ENCODE assay signal across 23 cellular contexts in the genomic region with DNA sequence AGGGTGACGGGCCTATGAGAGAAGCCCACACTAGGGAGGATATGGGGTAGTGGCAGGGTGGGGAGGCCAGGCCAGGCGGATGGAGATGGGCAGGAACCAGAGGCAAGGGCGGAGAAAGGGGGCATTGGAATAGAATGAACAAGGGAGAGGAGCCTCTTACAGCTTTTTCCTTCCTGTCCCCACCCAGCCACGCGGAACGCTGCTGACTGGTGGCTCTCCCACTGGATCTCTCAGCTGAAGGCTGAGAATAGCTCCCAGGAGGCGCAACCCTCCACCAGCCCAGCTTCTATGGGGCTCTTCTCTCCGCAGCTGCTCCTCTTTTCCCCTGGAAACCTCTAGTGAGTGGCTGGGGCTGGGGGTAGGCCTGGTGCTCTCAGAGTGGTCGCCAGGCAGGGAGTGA. TPM values are rescaled to one million over a fixed set of nuclear protein-coding genes. Genes with fewer than 3 reads are reported as not detected.
"Had no signal": no experiment of that assay in that cellular context is flagged by ENCODE, and none has a peak within 500 bp of the region (broad histone marks: within the 10 kb centered on the region; RNA-seq: fewer than 3 reads in every experiment).

No MANE protein-coding gene starts in this region.

- H3K4me3 ChIP-seq: adrenal gland, MG63, Peyer's patch, SJSA1 had no signal

- H3K27ac ChIP-seq: adrenal gland, Peyer's patch, SJSA1, VCaP had no signal

- H3K27me3 ChIP-seq: adrenal gland, MG63, Peyer's patch, SJSA1 had no signal

- DNase-seq: activated CD4-positive, alpha-beta memory T cell treated with anti-CD3 and anti-CD28 coated beads, Interleukin-2, amount 10 ng/mL, durations not matched to agents 7 days and 5 days; activated CD4-positive, alpha-beta T cell treated with anti-CD3 and anti-CD28 coated beads, Interleukin-2, amount 10 ng/mL, durations not matched to agents 7 days and 5 days; activated CD4-positive, CD25-positive, alpha-beta regulatory T cell; activated gamma-delta T cell; activated naive CD4-positive, alpha-beta T cell treated with anti-CD3 and anti-CD28 coated beads for 36 hours; activated naive CD8-positive, alpha-beta T cell treated with anti-CD3 and anti-CD28 coated beads, Interleukin-2, amount 10 ng/mL, durations not matched to agents 7 days and 5 days; activated T-cell treated with anti-CD3 and anti-CD28 coated beads for 4 hours; activated T-cell treated with anti-CD3 and anti-CD28 coated beads, Interleukin-2, amount 50 U/mL, for 48 hours; MG63; NCI-H1105; NCI-H1436; NCI-H1694 treated with DMSO at 0.1 percent for 48 hours; NCI-H2029 treated with DMSO at 0.1 percent for 48 hours; NCI-H345; NCI-H510A; Peyer's patch; SHP77; T-helper 17 cell; T1000 had no signal

- H3K4me3 Mint-ChIP-seq: activated CD4-positive, alpha-beta memory T cell treated with anti-CD3 and anti-CD28 coated beads, Interleukin-2, amount 10 ng/mL, durations not matched to agents 7 days and 5 days; activated CD4-positive, alpha-beta T cell treated with anti-CD3 and anti-CD28 coated beads, Interleukin-2, amount 10 ng/mL, durations not matched to agents 7 days and 5 days; activated naive CD4-positive, alpha-beta T cell treated with anti-CD3 and anti-CD28 coated beads for 36 hours; activated naive CD8-positive, alpha-beta T cell treated with anti-CD3 and anti-CD28 coated beads, Interleukin-2, amount 10 ng/mL, durations not matched to agents 7 days and 5 days; activated T-helper 17 cell treated with anti-CD3 and anti-CD28 coated beads, Interleukin-2, amount 50 U/mL, for 72 hours; T-helper 17 cell had no signal

- H3K4me1 Mint-ChIP-seq: activated CD4-positive, alpha-beta memory T cell treated with anti-CD3 and anti-CD28 coated beads, Interleukin-2, amount 10 ng/mL, durations not matched to agents 7 days and 5 days; activated CD4-positive, alpha-beta T cell treated with anti-CD3 and anti-CD28 coated beads, Interleukin-2, amount 10 ng/mL, durations not matched to agents 7 days and 5 days; activated naive CD8-positive, alpha-beta T cell treated with anti-CD3 and anti-CD28 coated beads, Interleukin-2, amount 10 ng/mL, durations not matched to agents 7 days and 5 days; activated T-helper 17 cell treated with anti-CD3 and anti-CD28 coated beads, Interleukin-2, amount 50 U/mL, for 72 hours had no signal

- H3K27me3 Mint-ChIP-seq: activated CD4-positive, alpha-beta memory T cell treated with anti-CD3 and anti-CD28 coated beads, Interleukin-2, amount 10 ng/mL, durations not matched to agents 7 days and 5 days; activated CD4-positive, alpha-beta T cell treated with anti-CD3 and anti-CD28 coated beads, Interleukin-2, amount 10 ng/mL, durations not matched to agents 7 days and 5 days; activated naive CD8-positive, alpha-beta T cell treated with anti-CD3 and anti-CD28 coated beads, Interleukin-2, amount 10 ng/mL, durations not matched to agents 7 days and 5 days; activated T-helper 17 cell treated with anti-CD3 and anti-CD28 coated beads, Interleukin-2, amount 50 U/mL, for 72 hours; T-helper 17 cell had no signal

- H3K27ac Mint-ChIP-seq: activated CD4-positive, alpha-beta memory T cell treated with anti-CD3 and anti-CD28 coated beads, Interleukin-2, amount 10 ng/mL, durations not matched to agents 7 days and 5 days; activated CD4-positive, alpha-beta T cell treated with anti-CD3 and anti-CD28 coated beads, Interleukin-2, amount 10 ng/mL, durations not matched to agents 7 days and 5 days; activated naive CD4-positive, alpha-beta T cell treated with anti-CD3 and anti-CD28 coated beads for 36 hours; activated T-helper 17 cell treated with anti-CD3 and anti-CD28 coated beads, Interleukin-2, amount 50 U/mL, for 72 hours; T-helper 17 cell had no signal

- H3K9me3 Mint-ChIP-seq: activated CD4-positive, alpha-beta memory T cell treated with anti-CD3 and anti-CD28 coated beads, Interleukin-2, amount 10 ng/mL, durations not matched to agents 7 days and 5 days; activated CD4-positive, alpha-beta T cell treated with anti-CD3 and anti-CD28 coated beads, Interleukin-2, amount 10 ng/mL, durations not matched to agents 7 days and 5 days; activated naive CD4-positive, alpha-beta T cell treated with anti-CD3 and anti-CD28 coated beads for 36 hours; activated naive CD8-positive, alpha-beta T cell treated with anti-CD3 and anti-CD28 coated beads, Interleukin-2, amount 10 ng/mL, durations not matched to agents 7 days and 5 days; activated T-helper 17 cell treated with anti-CD3 and anti-CD28 coated beads, Interleukin-2, amount 50 U/mL, for 72 hours had no signal

- H3K4me1 ChIP-seq: adrenal gland, Peyer's patch, SJSA1 had no signal

- ATAC-seq: activated T-helper 17 cell treated with anti-CD3 and anti-CD28 coated beads, Interleukin-2, amount 50 U/mL, for 72 hours; T-helper 17 cell had no signal

- H3K36me3 ChIP-seq: MG63 had no signal

- H3K9me3 ChIP-seq: adrenal gland, MG63, Peyer's patch, SJSA1 had no signal

RNA-seq across cellular contexts. Expression of a gene that starts 10.7 kb away (rescaled TPM):
- total RNA-seq: activated CD4-positive, alpha-beta T cell treated with anti-CD3 and anti-CD28 coated beads, Interleukin-2, amount 10 ng/mL, durations not matched to agents 7 days and 5 days; Peyer's patch had no signal
